Comparison of ENCODE assay signal across 27 cellular contexts in genomic region chr16:7487896-7488295, GRCh38.
"Had no signal": no experiment of that assay in that cellular context is flagged by ENCODE, and none has a peak within 500 bp of the region (broad histone marks: within the 10 kb centered on the region; RNA-seq: fewer than 3 reads in every experiment).

No MANE protein-coding gene starts in this region.

- H3K4me3 ChIP-seq: coronary artery, dorsolateral prefrontal cortex, esophagus muscularis mucosa, gastroesophageal sphincter, heart right ventricle had no signal

- H3K4me1 ChIP-seq: esophagus muscularis mucosa, gastroesophageal sphincter had no signal

- ATAC-seq: activated CD4-positive, CD25-positive, alpha-beta regulatory T cell treated with anti-CD3 and anti-CD28 coated beads, Interleukin-2, amount 50 U/mL, for 24 hours; activated CD8-positive, alpha-beta T cell treated with anti-CD3 and anti-CD28 coated beads for 36 hours; activated T-cell treated with anti-CD3 and anti-CD28 coated beads, Interleukin-2, amount 50 U/mL, for 4 hours; activated T-helper 17 cell treated with anti-CD3 and anti-CD28 coated beads, Interleukin-2, amount 50 U/mL, for 72 hours; gastroesophageal sphincter; heart right ventricle had no signal

- H3K9me3 ChIP-seq: esophagus muscularis mucosa, gastroesophageal sphincter, heart right ventricle had no signal

- H3K27me3 ChIP-seq: brain microvascular endothelial cell, esophagus muscularis mucosa, gastroesophageal sphincter, heart right ventricle had no signal

- DNase-seq: activated B cell treated with CpG ODN at 0.5 μM for 24 hours; activated CD4-positive, alpha-beta T cell treated with anti-CD3 and anti-CD28 coated beads for 48 hours; activated CD4-positive, alpha-beta T cell treated with anti-CD3 and anti-CD28 coated beads, Interleukin-2, amount 50 U/mL, for 1 hour; activated CD4-positive, alpha-beta T cell treated with anti-CD3 and anti-CD28 coated beads, Interleukin-2, amount 50 U/mL, for 48 hours; activated CD8-positive, alpha-beta memory T cell treated with anti-CD3 and anti-CD28 coated beads for 24 hours; activated CD8-positive, alpha-beta T cell treated with anti-CD3 and anti-CD28 coated beads for 36 hours; activated effector memory CD4-positive, alpha-beta T cell treated with Interleukin-2 at 50 U/mL for 16 hours; activated gamma-delta T cell treated with Interleukin-2 at 50 U/mL for 16 hours; activated naive CD4-positive, alpha-beta T cell treated with anti-CD3 and anti-CD28 coated beads, Interleukin-2, amount 50 U/mL, for 16 hours; activated naive CD4-positive, alpha-beta T cell treated with Interleukin-2 at 50 U/mL for 16 hours; activated T-cell treated with anti-CD3 and anti-CD28 coated beads, Interleukin-2, amount 50 U/mL, for 4 hours; amniotic stem cell; anterior cingulate cortex; brain microvascular endothelial cell; dorsolateral prefrontal cortex; effector memory CD4-positive, alpha-beta T cell; endodermal cell; erythroblast; foreskin melanocyte; heart right ventricle; T-helper 2 cell had no signal

- H3K36me3 ChIP-seq: brain microvascular endothelial cell, esophagus muscularis mucosa, gastroesophageal sphincter, heart right ventricle had no signal

- H3K27ac ChIP-seq: brain microvascular endothelial cell, coronary artery, dorsolateral prefrontal cortex, esophagus muscularis mucosa, gastroesophageal sphincter, heart right ventricle, VCaP had no signal
